Comparison of ENCODE assay signal across 29 cellular contexts in genomic region chr16:30706046-30706445, GRCh38.
"Had no signal": no experiment of that assay in that cellular context is flagged by ENCODE, and none has a peak within 500 bp of the region (broad histone marks: within the 10 kb centered on the region; RNA-seq: fewer than 3 reads in every experiment).

No MANE protein-coding gene starts in this region.

- H3K27me3 ChIP-seq: neural progenitor cell, ovary, right lobe of liver, sigmoid colon, suprapubic skin, testis, tibial artery, transverse colon, upper lobe of left lung, vagina had no signal

- H3K9me3 ChIP-seq: ovary, psoas muscle, right lobe of liver, sigmoid colon, suprapubic skin, testis, tibial artery, transverse colon, upper lobe of left lung, vagina had no signal

- H3K36me3 ChIP-seq: ovary had no signal

- H3K27ac Mint-ChIP-seq: natural killer cell; nephron; neural progenitor cell; progenitor cell of endocrine pancreas; stimulated activated memory B cell treated with anti-CD40 and anti-IgM and Interleukin-4, amounts not matched to agents 10 μg/mL and 1 μg/mL and 100 μg/mL, for 72 hours; stimulated activated naive CD8-positive, alpha-beta T cell treated with anti-CD3 and anti-CD28 coated beads, Interleukin-15, amount 100 ng/mL, for 72 hours had no signal

- H3K4me1 ChIP-seq: neural progenitor cell, parathyroid adenoma, sigmoid colon, testis, tibial artery, transverse colon had no signal

- ATAC-seq: naive thymus-derived CD4-positive, alpha-beta T cell; natural killer cell; psoas muscle; right cardiac atrium; right lobe of liver; stimulated activated memory B cell treated with anti-CD40 and anti-IgM and Interleukin-4, amounts not matched to agents 10 μg/mL and 1 μg/mL and 100 μg/mL, for 72 hours; stimulated activated naive CD8-positive, alpha-beta T cell treated with anti-CD3 and anti-CD28 coated beads, Interleukin-15, amount 100 ng/mL, for 72 hours; stimulated activated naive CD8-positive, alpha-beta T cell treated with anti-CD3 and anti-CD28 coated beads, Interleukin-15, Interleukin-2, amounts not matched to agents 100 U/mL and 50 U/mL, for 24 hours had no signal

- H3K4me1 Mint-ChIP-seq: nephron, neural progenitor cell had no signal

- DNase-seq: naive thymus-derived CD4-positive, alpha-beta T cell; natural killer cell; occipital lobe; ovary; psoas muscle; right cardiac atrium; sigmoid colon; small intestine; stimulated activated CD4-positive, alpha-beta T cell treated with anti-CD3 and anti-CD28 coated beads, Interleukin-12 subunit alpha, Interleukin-12 subunit beta, amount 100 ng/mL, for 4 hours; stimulated activated CD4-positive, alpha-beta T cell treated with anti-CD3 and anti-CD28 coated beads, Interleukin-1b, Interleukin-23, amount 100 ng/mL, for 48 hours; stimulated activated CD4-positive, alpha-beta T cell treated with anti-CD3 and anti-CD28 coated beads, Interleukin-4, amount 100 ng/mL, for 1 hour; stimulated activated CD4-positive, alpha-beta T cell treated with anti-CD3 and anti-CD28 coated beads, Interleukin-4, amount 100 ng/mL, for 4 hours; stimulated activated CD8-positive, alpha-beta memory T cell treated with anti-CD3 and anti-CD28 coated beads, Interleukin-4, amount 100 ng/mL, for 48 hours; stimulated activated naive CD4-positive, alpha-beta T cell; stimulated activated naive CD8-positive, alpha-beta T cell treated with anti-CD3 and anti-CD28 coated beads, Interleukin-15, amount 100 ng/mL, for 72 hours; stimulated activated naive CD8-positive, alpha-beta T cell treated with anti-CD3 and anti-CD28 coated beads, Interleukin-15, Interleukin-2, amounts not matched to agents 100 U/mL and 50 U/mL, for 24 hours; substantia nigra; testis; tibial artery; transverse colon; upper lobe of left lung had no signal

- H3K9me3 Mint-ChIP-seq: naive thymus-derived CD4-positive, alpha-beta T cell; natural killer cell; nephron; neural progenitor cell; stimulated activated memory B cell treated with anti-CD40 and anti-IgM and Interleukin-4, amounts not matched to agents 10 μg/mL and 1 μg/mL and 100 μg/mL, for 72 hours; stimulated activated naive CD8-positive, alpha-beta T cell treated with anti-CD3 and anti-CD28 coated beads, Interleukin-15, amount 100 ng/mL, for 72 hours had no signal

- H3K4me3 Mint-ChIP-seq: natural killer cell; nephron; neural progenitor cell; stimulated activated memory B cell treated with anti-CD40 and anti-IgM and Interleukin-4, amounts not matched to agents 10 μg/mL and 1 μg/mL and 100 μg/mL, for 72 hours; stimulated activated naive CD8-positive, alpha-beta T cell treated with anti-CD3 and anti-CD28 coated beads, Interleukin-15, amount 100 ng/mL, for 72 hours had no signal

- H3K27ac ChIP-seq: neural progenitor cell, ovary, parathyroid adenoma, psoas muscle, right lobe of liver, sigmoid colon, suprapubic skin, testis, tibial artery, transverse colon, upper lobe of left lung, vagina had no signal

- H3K4me3 ChIP-seq: neural progenitor cell, ovary, psoas muscle, right lobe of liver, sigmoid colon, suprapubic skin, testis, tibial artery, transverse colon, upper lobe of left lung, vagina had no signal

- H3K27me3 Mint-ChIP-seq: naive thymus-derived CD4-positive, alpha-beta T cell; progenitor cell of endocrine pancreas; stimulated activated memory B cell treated with anti-CD40 and anti-IgM and Interleukin-4, amounts not matched to agents 10 μg/mL and 1 μg/mL and 100 μg/mL, for 72 hours; stimulated activated naive CD8-positive, alpha-beta T cell treated with anti-CD3 and anti-CD28 coated beads, Interleukin-15, amount 100 ng/mL, for 72 hours had no signal
